In genomic region chr11:102172127-102172848, GRCh38 we compare ENCODE assay signal across 11 cellular contexts.
A peak's percentile ranks its signal among the peaks of the same experiment; 100 is the strongest.
DNase-seq lines count a peak whose midpoint lies in the region; FAIRE-seq and TF ChIP-seq lines count a peak whose summit lies in the region.
"Had no signal": no experiment of that assay in that cellular context is flagged by ENCODE, and none has a peak within 500 bp of the region (broad histone marks: within the 10 kb centered on the region; RNA-seq: fewer than 3 reads in every experiment).

No MANE protein-coding gene starts in this region.

- H3K27me3 ChIP-seq in subcutaneous abdominal adipose tissue (ENCODE audit: control insufficient read depth in 5 of 5, insufficient read depth in 4 of 5, low read length in 5 of 5), result no peaks in the 10 kb centered on the region
- H3K27me3 ChIP-seq: tibial nerve had no signal

- FAIRE-seq in D721Med (lab: Jason Lieb, UNC), result no peak

- H3K4me1 ChIP-seq in subcutaneous abdominal adipose tissue (ENCODE audit: control insufficient read depth in 5 of 5, insufficient read depth in 5 of 5, low read length in 5 of 5), result peaks cover 0 to 18% (median 9%) of the 10 kb centered on the region in 5 donors

- H3K4me3 ChIP-seq in foreskin fibroblast (ENCODE audit: low read depth in 1 of 2, low read length in 2 of 2) (no peak overlapping the region), subcutaneous abdominal adipose tissue (ENCODE audit: low read depth in 1 of 5, low read length in 5 of 5) (no peak overlapping the region)
- H3K4me3 ChIP-seq: tibial nerve had no signal

- H3K9me3 ChIP-seq in subcutaneous abdominal adipose tissue (ENCODE audit: control insufficient read depth in 5 of 5, low read length in 5 of 5), result no peaks in the 10 kb centered on the region
- H3K9me3 ChIP-seq: tibial nerve had no signal

- TF ChIP-seq CTCF in foreskin fibroblast (IDR thresholded peaks at IDR 0.05; ENCODE audit: low read depth, low read length) (no peak), D721Med (IDR thresholded peaks at IDR 0.05; ENCODE audit: insufficient read depth, missing control alignments) (no peak)

- peak; percentile 85 for DNase-seq in HCEC 1CT
- peak; percentile 22 for DNase-seq in amniotic stem cell (lab: John Stamatoyannopoulos, UW)
- DNase-seq in foreskin fibroblast, result peak; percentile 37 to 58
- DNase-seq in activated effector memory CD4-positive, alpha-beta T cell treated with Interleukin-2 at 50 U/mL for 16 hours, result no peak
- DNase-seq in CD1c-positive myeloid dendritic cell (ENCODE audit: extremely low spot score), result no peak
- no peak for DNase-seq in D721Med (ENCODE audit: insufficient read length, low spot score)
- DNase-seq: central memory CD4-positive, alpha-beta T cell; MV-4-11; NCI-H748 treated with DMSO at 0.1 percent for 48 hours had no signal

- H3K36me3 ChIP-seq in subcutaneous abdominal adipose tissue (ENCODE audit: control insufficient read depth in 5 of 5, insufficient read depth in 5 of 5, low read length in 5 of 5), result peaks cover 5 to 10% (median 8%) of the 10 kb centered on the region in 5 donors

- H3K27ac ChIP-seq in subcutaneous abdominal adipose tissue (ENCODE audit: low read depth, low read length), result peak overlapping the region; percentile 94

- H3K9ac ChIP-seq in subcutaneous abdominal adipose tissue (ENCODE audit: low read length in 5 of 5), result peak overlapping the region in 3 of 5 donors; percentile 1 to 86 (median 63)

Comparison
In these comparisons a context has a peak if more than half of its experiments do, and no peak if none do; other contexts are left out.
1. DNase-seq: peak in HCEC 1CT (single experiment), amniotic stem cell (single experiment) and foreskin fibroblast (2 of 2); none in activated effector memory CD4-positive, alpha-beta T cell treated with Interleukin-2 at 50 U/mL for 16 hours (single experiment), CD1c-positive myeloid dendritic cell (single experiment) and D721Med (single experiment).